Comparison of ENCODE assay signal across 12 cellular contexts in genomic region chr5:113042491-113043243, GRCh38.
"Had no signal": no experiment of that assay in that cellular context is flagged by ENCODE, and none has a peak within 500 bp of the region (broad histone marks: within the 10 kb centered on the region; RNA-seq: fewer than 3 reads in every experiment).

No MANE protein-coding gene starts in this region.

- H3K27me3 ChIP-seq: foreskin keratinocyte, neural progenitor cell, ovary, tibial nerve, uterus had no signal

- ATAC-seq: activated T-helper 17 cell treated with anti-CD3 and anti-CD28 coated beads, Interleukin-2, amount 50 U/mL, for 72 hours; foreskin keratinocyte; stimulated activated naive B cell treated with anti-CD40 and anti-IgM and Interleukin-4, amounts not matched to agents 10 μg/mL and 1 μg/mL and 100 μg/mL, for 72 hours had no signal

- H3K9me3 Mint-ChIP-seq: activated T-helper 17 cell treated with anti-CD3 and anti-CD28 coated beads, Interleukin-2, amount 50 U/mL, for 72 hours; neural progenitor cell; stimulated activated naive B cell treated with anti-CD40 and anti-IgM and Interleukin-4, amounts not matched to agents 10 μg/mL and 1 μg/mL and 100 μg/mL, for 72 hours had no signal

- H3K4me1 Mint-ChIP-seq: activated T-helper 17 cell treated with anti-CD3 and anti-CD28 coated beads, Interleukin-2, amount 50 U/mL, for 72 hours had no signal

- H3K27ac ChIP-seq: foreskin keratinocyte, neural progenitor cell had no signal

- H3K36me3 Mint-ChIP-seq: stimulated activated naive B cell treated with anti-CD40 and anti-IgM and Interleukin-4, amounts not matched to agents 10 μg/mL and 1 μg/mL and 100 μg/mL, for 72 hours had no signal

- H3K4me2 ChIP-seq: neural progenitor cell had no signal

- H3K27ac Mint-ChIP-seq: activated T-helper 17 cell treated with anti-CD3 and anti-CD28 coated beads, Interleukin-2, amount 50 U/mL, for 72 hours; neural progenitor cell; stimulated activated naive B cell treated with anti-CD40 and anti-IgM and Interleukin-4, amounts not matched to agents 10 μg/mL and 1 μg/mL and 100 μg/mL, for 72 hours had no signal

- H3K9me3 ChIP-seq: ovary, tibial nerve, uterus had no signal

- H3K9ac ChIP-seq: neural progenitor cell had no signal

- H3K36me3 ChIP-seq: neural progenitor cell, ovary, uterus had no signal

- H3K4me1 ChIP-seq: neural progenitor cell, uterus had no signal

- H3K4me3 ChIP-seq: neural progenitor cell, ovary, tibial nerve, uterus had no signal

- H3K27me3 Mint-ChIP-seq: activated T-helper 17 cell treated with anti-CD3 and anti-CD28 coated beads, Interleukin-2, amount 50 U/mL, for 72 hours had no signal

- H3K4me3 Mint-ChIP-seq: activated T-helper 17 cell treated with anti-CD3 and anti-CD28 coated beads, Interleukin-2, amount 50 U/mL, for 72 hours; neural progenitor cell; stimulated activated naive B cell treated with anti-CD40 and anti-IgM and Interleukin-4, amounts not matched to agents 10 μg/mL and 1 μg/mL and 100 μg/mL, for 72 hours had no signal

- FAIRE-seq: colon, TTC549 had no signal

- DNase-seq: activated CD4-positive, alpha-beta T cell treated with anti-CD3 and anti-CD28 coated beads, Interleukin-2, amount 50 U/mL, for 1 hour; activated naive CD4-positive, alpha-beta T cell treated with Interleukin-2 at 50 U/mL for 16 hours; foreskin keratinocyte; kidney glomerular epithelial cell; stimulated activated naive B cell treated with anti-CD40 and anti-IgM and Interleukin-4, amounts not matched to agents 10 μg/mL and 1 μg/mL and 100 μg/mL, for 72 hours had no signal
